Comparison of ENCODE assay signal across 19 cellular contexts in the genomic region with DNA sequence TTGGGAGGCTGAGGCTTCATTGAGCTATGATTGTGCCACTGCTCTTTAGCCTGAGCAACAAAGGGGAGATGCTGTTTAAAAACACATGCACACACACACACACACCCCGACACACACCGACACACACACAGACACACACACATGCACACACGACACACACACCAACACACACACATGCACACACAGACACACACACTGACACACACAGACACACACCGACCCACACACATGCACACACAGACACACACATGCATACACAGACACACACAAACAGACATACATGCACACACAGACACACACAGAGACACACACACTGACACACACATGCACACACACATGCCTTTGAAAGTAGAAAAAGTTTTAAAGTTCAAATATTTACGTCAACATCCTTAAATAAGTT. TPM values are rescaled to one million over a fixed set of nuclear protein-coding genes. Genes with fewer than 3 reads are reported as not detected.
DNase-seq lines count a peak whose midpoint lies in the region; ATAC-seq, FAIRE-seq and TF ChIP-seq lines count a peak whose summit lies in the region.
"Had no signal": no experiment of that assay in that cellular context is flagged by ENCODE, and none has a peak within 500 bp of the region (broad histone marks: within the 10 kb centered on the region; RNA-seq: fewer than 3 reads in every experiment).

No MANE protein-coding gene starts in this region.

- TF ChIP-seq EP300 in HepG2 (IDR thresholded peaks at IDR 0.05; ENCODE audit: low read depth in 2 of 2, low read length in 2 of 2) (no peak), HepG2 (CRISPR knock-in tag; IDR thresholded peaks at IDR 0.05; ENCODE audit: borderline replicate concordance) (no peak)

- peaks cover 0 to 4% of the 10 kb centered on the region in 2 experiments; a peak in 2 of 5 replicates for H3K27me3 ChIP-seq in HepG2 (ENCODE audit: control insufficient read depth in 1 of 2, insufficient read depth in 2 of 2, low read length in 2 of 2)
- H3K27me3 ChIP-seq in right lobe of liver, result no peaks in the 10 kb centered on the region
- no peaks in the 10 kb centered on the region for H3K27me3 ChIP-seq in bronchial epithelial cell (ENCODE audit: control insufficient read depth, insufficient read depth, low read length)

- ATAC-seq in HepG2, result no peak
- ATAC-seq in right lobe of liver, result no peak
- ATAC-seq in HG02840 (IDR thresholded peaks at IDR 0.05; ENCODE audit: low FRiP score, unreplicated experiment), result no peak
- ATAC-seq in HG03571 (IDR thresholded peaks at IDR 0.05; ENCODE audit: unreplicated experiment), result no peak

- CTCF ChIA-PET in HepG2 (lab: Yijun Ruan, JAX; ENCODE audit: low intra/inter-chr PET ratio, low total read pairs), result no interaction called here

- H3K27ac ChIP-seq in HepG2 (ENCODE audit: extremely low read length, insufficient read depth, low read length) (no peak overlapping the region), right lobe of liver (no peak overlapping the region)
- H3K27ac ChIP-seq: C4-2B had no signal

- no peaks in the 10 kb centered on the region for H4K20me1 ChIP-seq in HepG2 (ENCODE audit: insufficient read depth, low read length)

- TF ChIP-seq CTCF in HepG2 (CRISPR knock-in tag; IDR thresholded peaks at IDR 0.05), result no peak
- TF ChIP-seq CTCF in right lobe of liver (IDR thresholded peaks at IDR 0.05), result no peak
- TF ChIP-seq CTCF in bronchial epithelial cell (IDR thresholded peaks at IDR 0.05; ENCODE audit: insufficient read depth, low read length, severe bottlenecking), result no peak

- DNase-seq in HepG2 (ENCODE audit: low spot score) (no peak), right lobe of liver (no peak), bronchial epithelial cell (ENCODE audit: low read depth) (no peak), posterior vena cava (ENCODE audit: low spot score) (peak; percentile 28), ACHN (no peak), NCI-H1694 treated with DMSO at 0.1 percent for 48 hours (lab: John Stamatoyannopoulos, UW) (no peak)
- DNase-seq: BE2C; CD4-positive, alpha-beta memory T cell; DMS79 treated with DMSO at 0.1 percent for 48 hours; EL; HCEC 1CT; KBM-7 had no signal

- FAIRE-seq in HepG2 (lab: Jason Lieb, UNC) (no peak), bronchial epithelial cell (lab: Jason Lieb, UNC) (peak; percentile 92)
- FAIRE-seq: G401.6, GM19239 had no signal

- no TSS peak for BruUV-seq in HepG2 (replicated peaks; lab: Mats Ljungman, UMichigan)

- no peaks in the 10 kb centered on the region for H3K36me3 ChIP-seq in HepG2 (replicated peaks in 1 of 2; ENCODE audit: control insufficient read depth in 1 of 2, insufficient read depth in 2 of 2, low read length in 2 of 2)
- H3K36me3 ChIP-seq in right lobe of liver, result no peaks in the 10 kb centered on the region
- H3K36me3 ChIP-seq in bronchial epithelial cell (ENCODE audit: control insufficient read depth, insufficient read depth, low read length), result no peaks in the 10 kb centered on the region
- H3K36me3 ChIP-seq: BE2C had no signal

- in situ Hi-C loops in HepG2 (cut with HindIII; ENCODE audit: extremely low pct_ligation_motif_present, low pct_unique_long_range_greater_than_20kb), result no loop called here
- in situ Hi-C loops in ACHN (cut with HindIII; ENCODE audit: low pct_ligation_motif_present, low pct_unique_long_range_greater_than_20kb, low sequenced_read_pairs), result no loop called here

- TF ChIP-seq POLR2A in HepG2 (IDR thresholded peaks at IDR 0.05; ENCODE audit: insufficient read depth in 1 of 2, low read depth in 2 of 2, low read length in 2 of 2), result no peak
- no peak for TF ChIP-seq POLR2A in right lobe of liver (IDR thresholded peaks at IDR 0.05)

- intact Hi-C loops in HepG2 (cut with micrococcal nuclease; ENCODE audit: unreplicated experiment), result no loop called here
- intact Hi-C loops in right lobe of liver (cut with DNase I), result no loop called here
- intact Hi-C loops in posterior vena cava (cut with DNase I), result no loop called here

- no peak overlapping the region for H3K9ac ChIP-seq in HepG2 (ENCODE audit: insufficient read depth, low read depth, low read length)

- H3K9me3 ChIP-seq in HepG2 (ENCODE audit: low read length), result no peaks in the 10 kb centered on the region
- no peaks in the 10 kb centered on the region for H3K9me3 ChIP-seq in right lobe of liver
- H3K9me3 ChIP-seq: BE2C had no signal

- no peak overlapping the region for H3K4me2 ChIP-seq in HepG2 (ENCODE audit: low read depth, low read length)

- H2AFZ ChIP-seq in HepG2 (ENCODE audit: low read length), result no peak overlapping the region

- H3K4me3 ChIP-seq in HepG2 (replicated peaks in 1 of 3; ENCODE audit: insufficient read depth in 1 of 3, low read depth in 2 of 3, low read length in 3 of 3) (no peak overlapping the region), right lobe of liver (no peak overlapping the region), bronchial epithelial cell (ENCODE audit: low read depth, low read length) (no peak overlapping the region)

- WGBS in HepG2 (ENCODE audit: low lambda C conversion rate), result 79% methylated on average over 5 of the region's 5 CpGs
- WGBS in right lobe of liver (ENCODE audit: insufficient coverage, low coverage, low lambda C conversion rate, missing lambda C conversion rate), result 100% methylated on average over 1 of the region's 5 CpGs

- H3K4me1 ChIP-seq in HepG2 (ENCODE audit: insufficient read depth, low read length), result peaks cover 30% of the 10 kb centered on the region
- peaks cover 0 to 1% (median 0%) of the 10 kb centered on the region in 4 donors for H3K4me1 ChIP-seq in right lobe of liver

- TF ChIP-seq RAD21 in HepG2 (CRISPR knock-in tag; IDR thresholded peaks at IDR 0.05), result no peak

- POLR2A ChIA-PET in HepG2 (lab: Yijun Ruan, JAX), result no interaction called here

- H3K79me2 ChIP-seq in HepG2 (ENCODE audit: insufficient read depth, low read length), result no peaks in the 10 kb centered on the region

RNA-seq across cellular contexts. Expression of gene LTO1, which starts 5.5 kb away (rescaled TPM):
- total RNA-seq in HepG2 (2016; rRNA removed; fragmentation: Illumina TruSeq; extraction: Trizol), result 11.3 and 15.0 TPM in 2 replicates
- total RNA-seq in HepG2 (2016; cell fraction: cytosol; rRNA removed; fragmentation: Illumina TruSeq; extraction: Trizol; ENCODE audit: low read depth), result 9.2 and 10.5 TPM in 2 replicates
- total RNA-seq in HepG2 (2016; cell fraction: insoluble cytoplasmic fraction; rRNA removed; fragmentation: Illumina TruSeq; extraction: Trizol), result 9.0 and 17.0 TPM in 2 replicates
- 11.5 and 13.4 TPM in 2 replicates for total RNA-seq in HepG2 (2016; cell fraction: membrane; rRNA removed; fragmentation: Illumina TruSeq; extraction: Trizol)
- total RNA-seq in HepG2 (2016; cell fraction: nucleus; rRNA removed; fragmentation: Illumina TruSeq; extraction: Trizol), result 17.6 and 20.5 TPM in 2 replicates
- polyA plus RNA-seq in HepG2 (2011; rRNA removed), result 11.8 and 13.8 TPM in 2 replicates
- polyA plus RNA-seq in HepG2 (2011; cell fraction: cytosol; rRNA removed), result 9.3 TPM in 2 replicates
- 32.0 and 35.0 TPM in 2 replicates for polyA plus RNA-seq in HepG2 (2011; cell fraction: nucleus; rRNA removed)
- polyA plus RNA-seq in HepG2 (2012), result 10.6 and 11.8 TPM in 2 replicates
- 5.3 and 6.8 TPM in 2 replicates for polyA plus RNA-seq in HepG2 (2016; cell fraction: cytosol; fragmentation: Illumina TruSeq; extraction: Trizol; ENCODE audit: low read depth)
- polyA plus RNA-seq in HepG2 (2016; cell fraction: insoluble cytoplasmic fraction; fragmentation: Illumina TruSeq; extraction: Trizol; ENCODE audit: low read depth), result 13.9 and 14.6 TPM in 2 replicates
- 9.0 and 9.4 TPM in 2 replicates for polyA plus RNA-seq in HepG2 (2016; cell fraction: membrane; fragmentation: Illumina TruSeq; extraction: Trizol; ENCODE audit: low read depth)
- polyA plus RNA-seq in HepG2 (2016; cell fraction: nucleus; fragmentation: Illumina TruSeq; extraction: Trizol; ENCODE audit: insufficient read depth, low read depth), result 40.5 and 43.2 TPM in 2 replicates
- 17.9 and 33.2 TPM in 2 replicates for polyA minus RNA-seq in HepG2 (2011; rRNA and poly(A)+ RNA removed; ENCODE audit: low replicate concordance)
- 4.6 TPM in 2 replicates for polyA minus RNA-seq in HepG2 (2011; cell fraction: cytosol; rRNA and poly(A)+ RNA removed)
- polyA minus RNA-seq in HepG2 (2011; cell fraction: nucleus; rRNA and poly(A)+ RNA removed), result 22.3 and 29.4 TPM in 2 replicates
- 1 to 10 TPM; 4.1 to 7.9 (median 5.6) TPM for total RNA-seq in right lobe of liver
- total RNA-seq in bronchial epithelial cell, result 18.2 and 22.7 TPM in 2 replicates
- 10 to 100 TPM; 17.2 to 18.5 TPM for total RNA-seq in posterior vena cava

RNA-seq across cellular contexts. Expression of gene FGF19, which starts 23.1 kb away (rescaled TPM):
- total RNA-seq in HepG2 (2016; rRNA removed; fragmentation: Illumina TruSeq; extraction: Trizol) (not detected in 2 replicates), right lobe of liver (under 1 TPM in 1 of 6 experiments, not detected in 5; 0.18 TPM), bronchial epithelial cell (under 0.01 TPM in 1 of 2 replicates, not detected in the other), posterior vena cava (not detected)
- not detected in 2 replicates for total RNA-seq in HepG2 (2016; cell fraction: cytosol; rRNA removed; fragmentation: Illumina TruSeq; extraction: Trizol; ENCODE audit: low read depth)
- total RNA-seq in HepG2 (2016; cell fraction: insoluble cytoplasmic fraction; rRNA removed; fragmentation: Illumina TruSeq; extraction: Trizol), result 0.04 TPM in 1 of 2 replicates, not detected in the other
- total RNA-seq in HepG2 (2016; cell fraction: membrane; rRNA removed; fragmentation: Illumina TruSeq; extraction: Trizol), result not detected in 2 replicates
- not detected in 2 replicates for total RNA-seq in HepG2 (2016; cell fraction: nucleus; rRNA removed; fragmentation: Illumina TruSeq; extraction: Trizol)
- 0.07 and 0.16 TPM in 2 replicates for polyA plus RNA-seq in HepG2 (2011; rRNA removed)
- 0.03 and 0.06 TPM in 2 replicates for polyA plus RNA-seq in HepG2 (2011; cell fraction: cytosol; rRNA removed)
- polyA plus RNA-seq in HepG2 (2011; cell fraction: nucleus; rRNA removed), result 0.62 and 0.74 TPM in 2 replicates
- 0.08 and 0.11 TPM in 2 replicates for polyA plus RNA-seq in HepG2 (2012)
- not detected in 2 replicates for polyA plus RNA-seq in HepG2 (2016; cell fraction: cytosol; fragmentation: Illumina TruSeq; extraction: Trizol; ENCODE audit: low read depth)
- not detected in 2 replicates for polyA plus RNA-seq in HepG2 (2016; cell fraction: insoluble cytoplasmic fraction; fragmentation: Illumina TruSeq; extraction: Trizol; ENCODE audit: low read depth)
- not detected in 2 replicates for polyA plus RNA-seq in HepG2 (2016; cell fraction: membrane; fragmentation: Illumina TruSeq; extraction: Trizol; ENCODE audit: low read depth)
- 0.36 and 0.37 TPM in 2 replicates for polyA plus RNA-seq in HepG2 (2016; cell fraction: nucleus; fragmentation: Illumina TruSeq; extraction: Trizol; ENCODE audit: insufficient read depth, low read depth)
- polyA minus RNA-seq in HepG2 (2011; rRNA and poly(A)+ RNA removed; ENCODE audit: low replicate concordance), result 0.21 TPM in 1 of 2 replicates, not detected in the other
- not detected in 2 replicates for polyA minus RNA-seq in HepG2 (2011; cell fraction: cytosol; rRNA and poly(A)+ RNA removed)
- not detected in 2 replicates for polyA minus RNA-seq in HepG2 (2011; cell fraction: nucleus; rRNA and poly(A)+ RNA removed)
- total RNA-seq: A172; CD4-positive, alpha-beta memory T cell; HT1080 had no signal
- polyA plus RNA-seq: CD4-positive, alpha-beta memory T cell had no signal

RNA-seq across cellular contexts. Expression of gene CCND1, which starts 39.7 kb away (rescaled TPM):
- total RNA-seq in HepG2 (2016; rRNA removed; fragmentation: Illumina TruSeq; extraction: Trizol), result 107 and 117 TPM in 2 replicates
- total RNA-seq in HepG2 (2016; cell fraction: cytosol; rRNA removed; fragmentation: Illumina TruSeq; extraction: Trizol; ENCODE audit: low read depth), result 18.0 and 19.0 TPM in 2 replicates
- total RNA-seq in HepG2 (2016; cell fraction: insoluble cytoplasmic fraction; rRNA removed; fragmentation: Illumina TruSeq; extraction: Trizol), result 91.6 and 108 TPM in 2 replicates
- 58.9 and 60.9 TPM in 2 replicates for total RNA-seq in HepG2 (2016; cell fraction: membrane; rRNA removed; fragmentation: Illumina TruSeq; extraction: Trizol)
- total RNA-seq in HepG2 (2016; cell fraction: nucleus; rRNA removed; fragmentation: Illumina TruSeq; extraction: Trizol), result 68.6 and 72.9 TPM in 2 replicates
- polyA plus RNA-seq in HepG2 (2011; rRNA removed), result 126 and 136 TPM in 2 replicates
- 73.2 and 112 TPM in 2 replicates for polyA plus RNA-seq in HepG2 (2011; cell fraction: cytosol; rRNA removed)
- polyA plus RNA-seq in HepG2 (2011; cell fraction: nucleus; rRNA removed), result 161 and 292 TPM in 2 replicates
- polyA plus RNA-seq in HepG2 (2012), result 60.9 and 65.2 TPM in 2 replicates
- 10.4 and 11.6 TPM in 2 replicates for polyA plus RNA-seq in HepG2 (2016; cell fraction: cytosol; fragmentation: Illumina TruSeq; extraction: Trizol; ENCODE audit: low read depth)
- 75.4 and 106 TPM in 2 replicates for polyA plus RNA-seq in HepG2 (2016; cell fraction: insoluble cytoplasmic fraction; fragmentation: Illumina TruSeq; extraction: Trizol; ENCODE audit: low read depth)
- 24.6 and 25.9 TPM in 2 replicates for polyA plus RNA-seq in HepG2 (2016; cell fraction: membrane; fragmentation: Illumina TruSeq; extraction: Trizol; ENCODE audit: low read depth)
- 90.1 and 100 TPM in 2 replicates for polyA plus RNA-seq in HepG2 (2016; cell fraction: nucleus; fragmentation: Illumina TruSeq; extraction: Trizol; ENCODE audit: insufficient read depth, low read depth)
- 30.5 and 379 TPM in 2 replicates for polyA minus RNA-seq in HepG2 (2011; rRNA and poly(A)+ RNA removed; ENCODE audit: low replicate concordance)
- polyA minus RNA-seq in HepG2 (2011; cell fraction: cytosol; rRNA and poly(A)+ RNA removed), result 191 and 225 TPM in 2 replicates
- polyA minus RNA-seq in HepG2 (2011; cell fraction: nucleus; rRNA and poly(A)+ RNA removed), result 120 and 156 TPM in 2 replicates
- 100 to 1,000 TPM in 3 of 6 experiments, 10 to 100 TPM in 3; 67.0 to 283 (median 94.1) TPM for total RNA-seq in right lobe of liver
- total RNA-seq in bronchial epithelial cell, result 83.8 and 198 TPM in 2 replicates
- 100 to 1,000 TPM in 1 of 2 donors, 10 to 100 TPM in 1; 65.8 to 100 TPM for total RNA-seq in posterior vena cava
